ENCODE assay signal across 8 cellular contexts in genomic region chr1:102434421-102434820, GRCh38.
A peak's percentile ranks its signal among the peaks of the same experiment; 100 is the strongest.
DNase-seq lines count a peak whose midpoint lies in the region; ATAC-seq lines count a peak whose summit lies in the region.

No MANE protein-coding gene starts in this region.

- no peak for ATAC-seq in GM19455 (IDR thresholded peaks at IDR 0.05; ENCODE audit: unreplicated experiment)

- H3K36me3 ChIP-seq in Karpas-422 (ENCODE audit: insufficient read depth, low read length) = no peaks in the 10 kb centered on the region
- no peaks in the 10 kb centered on the region for H3K36me3 ChIP-seq in adipocyte (ENCODE audit: control insufficient read depth, insufficient read depth, low read length, severe bottlenecking)

- H3K4me3 ChIP-seq in Karpas-422 (ENCODE audit: low read length) (no peak overlapping the region), adipocyte (ENCODE audit: low read length) (no peak overlapping the region)

- no peaks in the 10 kb centered on the region for H3K4me1 Mint-ChIP-seq in activated naive CD4-positive, alpha-beta T cell treated with anti-CD3 and anti-CD28 coated beads for 36 hours (ENCODE audit: low read depth)

- H3K9me3 Mint-ChIP-seq in activated naive CD4-positive, alpha-beta T cell treated with anti-CD3 and anti-CD28 coated beads for 36 hours = no peaks in the 10 kb centered on the region

- H3K9ac ChIP-seq in Karpas-422 (ENCODE audit: low read length) = no peak overlapping the region
- no peak overlapping the region for H3K9ac ChIP-seq in adipocyte (ENCODE audit: low read length)

- H3K9me2 ChIP-seq in Karpas-422 (replicated peaks; ENCODE audit: insufficient read depth, low read length) = no peaks in the 10 kb centered on the region

- intact Hi-C loops in activated naive CD4-positive, alpha-beta T cell treated with anti-CD3 and anti-CD28 coated beads for 36 hours (cut with micrococcal nuclease) = loop anchor here (1.0 to 2.0 kb wide), 2 partner anchors 614 to 914 kb away; no protein-coding TSS in a partner anchor
- intact Hi-C loops in posterior vena cava (cut with DNase I) = no loop called here

- H3K9me3 ChIP-seq in Karpas-422 (ENCODE audit: low read length) (no peaks in the 10 kb centered on the region), adipocyte (ENCODE audit: control insufficient read depth, low read length) (no peaks in the 10 kb centered on the region)

- no peak overlapping the region for H3K4me2 ChIP-seq in Karpas-422 (ENCODE audit: low read depth, low read length, poor library complexity, severe bottlenecking)

- no peaks in the 10 kb centered on the region for H3K27me3 Mint-ChIP-seq in activated naive CD4-positive, alpha-beta T cell treated with anti-CD3 and anti-CD28 coated beads for 36 hours (ENCODE audit: low read depth)

- H2AFZ ChIP-seq in Karpas-422 (ENCODE audit: low read length) = peak overlapping the region; percentile 73; the same call in 1 of the 2 replicates

- no peaks in the 10 kb centered on the region for H3K79me2 ChIP-seq in Karpas-422 (ENCODE audit: low read length)

- H3K27ac ChIP-seq in Karpas-422 (ENCODE audit: low read length) = no peak overlapping the region

- CTCF ChIA-PET in activated naive CD4-positive, alpha-beta T cell treated with anti-CD3 and anti-CD28 coated beads for 36 hours (lab: Charles Lee) = no interaction called here

- peak; percentile 14 for DNase-seq in activated naive CD4-positive, alpha-beta T cell treated with anti-CD3 and anti-CD28 coated beads for 36 hours
- DNase-seq in activated naive CD4-positive, alpha-beta T cell treated with anti-CD3 and anti-CD28 coated beads, Interleukin-2, amount 50 U/mL, for 16 hours = no peak
- peak; percentile 89 for DNase-seq in Karpas-422
- DNase-seq in adipocyte (ENCODE audit: low read depth) = peak; percentile 27
- DNase-seq in pons (ENCODE audit: low spot score) = peak; percentile 48
- no peak for DNase-seq in posterior vena cava (ENCODE audit: low spot score)
- no peak for DNase-seq in stimulated activated CD4-positive, alpha-beta T cell treated with anti-CD3 and anti-CD28 coated beads, Interleukin-1b, Interleukin-23, amount 100 ng/mL, for 48 hours

- H3K27me3 ChIP-seq in Karpas-422 (ENCODE audit: low read length) (no peaks in the 10 kb centered on the region), adipocyte (replicated peaks; ENCODE audit: control insufficient read depth, insufficient read depth, low read length) (no peaks in the 10 kb centered on the region)

- no peaks in the 10 kb centered on the region for H3K36me3 Mint-ChIP-seq in activated naive CD4-positive, alpha-beta T cell treated with anti-CD3 and anti-CD28 coated beads for 36 hours (ENCODE audit: low read depth)

- no peak overlapping the region for H3K4me3 Mint-ChIP-seq in activated naive CD4-positive, alpha-beta T cell treated with anti-CD3 and anti-CD28 coated beads for 36 hours

- no peak overlapping the region for H3K27ac Mint-ChIP-seq in activated naive CD4-positive, alpha-beta T cell treated with anti-CD3 and anti-CD28 coated beads for 36 hours

- H3K4me1 ChIP-seq in Karpas-422 (ENCODE audit: low read length) (no peaks in the 10 kb centered on the region), adipocyte (ENCODE audit: control insufficient read depth, insufficient read depth, low read length) (no peaks in the 10 kb centered on the region)

- H4K20me1 ChIP-seq in Karpas-422 (ENCODE audit: insufficient read depth, low read depth, low read length) = no peaks in the 10 kb centered on the region

Comparison
In these comparisons a context has a peak if more than half of its experiments do, and no peak if none do; other contexts are left out.
1. DNase-seq: peak in activated naive CD4-positive, alpha-beta T cell treated with anti-CD3 and anti-CD28 coated beads for 36 hours (single experiment), Karpas-422 (single experiment), adipocyte (single experiment) and pons (single experiment); none in activated naive CD4-positive, alpha-beta T cell treated with anti-CD3 and anti-CD28 coated beads, Interleukin-2, amount 50 U/mL, for 16 hours (single experiment), posterior vena cava (single experiment) and stimulated activated CD4-positive, alpha-beta T cell treated with anti-CD3 and anti-CD28 coated beads, Interleukin-1b, Interleukin-23, amount 100 ng/mL, for 48 hours (single experiment).